17 cellular contexts compared by ENCODE assay signal in genomic region chr11:69205929-69206612, GRCh38. TPM values are rescaled to one million over a fixed set of nuclear protein-coding genes. Genes with fewer than 3 reads are reported as not detected.
"Had no signal": no experiment of that assay in that cellular context is flagged by ENCODE, and none has a peak within 500 bp of the region (broad histone marks: within the 10 kb centered on the region; RNA-seq: fewer than 3 reads in every experiment).

No MANE protein-coding gene starts in this region.

- DNase-seq: activated CD4-positive, alpha-beta T cell treated with anti-CD3 and anti-CD28 coated beads, Interleukin-2, amount 50 U/mL, for 4 hours; activated naive CD4-positive, alpha-beta T cell treated with Interleukin-2 at 50 U/mL for 16 hours; activated naive CD8-positive, alpha-beta T cell treated with anti-CD3 and anti-CD28 coated beads, Interleukin-2, amount 10 ng/mL, durations not matched to agents 7 days and 5 days; amygdala; caudate nucleus; dorsolateral prefrontal cortex; foreskin keratinocyte; left lung; mammary epithelial cell; nucleus accumbens; T-helper 17 cell; upper lobe of left lung; WERI-Rb-1 had no signal

- H3K36me3 ChIP-seq: left lung, right atrium auricular region, suprapubic skin, upper lobe of left lung, WERI-Rb-1 had no signal

- H3K4me1 ChIP-seq: foreskin keratinocyte, left lung, right atrium auricular region, suprapubic skin had no signal

- H3K9me3 ChIP-seq: left lung, suprapubic skin, upper lobe of left lung had no signal

- H3K4me3 ChIP-seq: dorsolateral prefrontal cortex, left lung, right atrium auricular region, suprapubic skin, upper lobe of left lung had no signal

- H3K27me3 ChIP-seq: left lung, right atrium auricular region, upper lobe of left lung had no signal

- H3K27ac ChIP-seq: dorsolateral prefrontal cortex, foreskin keratinocyte, right atrium auricular region, suprapubic skin, WERI-Rb-1 had no signal

- ATAC-seq: foreskin keratinocyte, T-helper 17 cell had no signal

RNA-seq across cellular contexts. Expression of gene SMIM38, which starts 50.3 kb away (rescaled TPM):
- total RNA-seq: epithelial cell of proximal tubule, foreskin keratinocyte, kidney epithelial cell had no signal
- polyA plus RNA-seq: foreskin keratinocyte, mammary epithelial cell had no signal
